29 cellular contexts compared by ENCODE assay signal in the genomic region with DNA sequence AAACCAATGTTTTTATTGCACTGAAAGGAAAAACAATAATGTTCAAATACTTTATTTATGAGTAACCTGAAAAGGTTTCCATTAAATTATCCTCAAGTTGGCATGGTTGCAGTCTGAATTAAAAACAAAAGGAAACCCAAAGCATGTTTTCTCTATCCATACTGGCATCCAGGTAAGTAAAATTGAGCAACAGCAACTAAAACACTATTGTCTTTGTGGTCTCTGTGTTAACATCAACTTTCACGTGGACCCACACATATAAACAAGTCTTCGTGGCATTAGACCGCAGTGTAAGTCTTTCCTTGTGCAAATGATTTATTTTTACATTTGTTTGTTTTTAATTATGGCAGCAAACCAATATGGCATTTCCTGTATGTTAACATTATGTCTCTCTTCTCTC.
"Had no signal": no experiment of that assay in that cellular context is flagged by ENCODE, and none has a peak within 500 bp of the region (broad histone marks: within the 10 kb centered on the region; RNA-seq: fewer than 3 reads in every experiment).

No MANE protein-coding gene starts in this region.

- H3K4me2 ChIP-seq: smooth muscle cell had no signal

- H3K4me3 ChIP-seq: body of pancreas, cardiac muscle cell, coronary artery, dorsolateral prefrontal cortex, heart right ventricle, left ventricle myocardium inferior, lung, ovary, prostate gland, sigmoid colon, smooth muscle cell, uterus had no signal

- H3K27ac ChIP-seq: body of pancreas, cardiac muscle cell, coronary artery, dorsolateral prefrontal cortex, foreskin keratinocyte, heart right ventricle, left ventricle myocardium inferior, ovary, prostate gland, sigmoid colon, uterus had no signal

- DNase-seq: activated B cell treated with CpG ODN at 0.5 μM for 24 hours; activated CD4-positive, alpha-beta T cell treated with anti-CD3 and anti-CD28 coated beads, Interleukin-2, amount 50 U/mL, for 1 hour; activated CD8-positive, alpha-beta memory T cell treated with anti-CD3 and anti-CD28 coated beads, Interleukin-2, amount 10 ng/mL, durations not matched to agents 7 days and 5 days; activated CD8-positive, alpha-beta T cell treated with anti-CD3 and anti-CD28 coated beads for 36 hours; activated naive CD4-positive, alpha-beta T cell; activated T-cell treated with anti-CD3 and anti-CD28 coated beads, Interleukin-2, amount 50 U/mL, for 48 hours; aorta; body of pancreas; dorsolateral prefrontal cortex; effector memory CD4-positive, alpha-beta T cell; foreskin keratinocyte; heart right ventricle; left ventricle myocardium inferior; ovary; sigmoid colon; stimulated activated CD4-positive, alpha-beta T cell treated with anti-CD3 and anti-CD28 coated beads, Interleukin-1b, Interleukin-23, amount 100 ng/mL, for 48 hours; stimulated activated CD4-positive, alpha-beta T cell treated with anti-CD3 and anti-CD28 coated beads, Interleukin-4, amount 100 ng/mL, for 4 hours; stimulated activated CD8-positive, alpha-beta memory T cell treated with anti-CD3 and anti-CD28 coated beads, Interleukin-4, amount 100 ng/mL, for 48 hours; stimulated activated naive CD8-positive, alpha-beta T cell treated with anti-CD3 and anti-CD28 coated beads, Interleukin-15, amount 100 ng/mL, for 72 hours; substantia nigra; T-helper 1 cell; uterus had no signal

- H3K4me1 ChIP-seq: body of pancreas, foreskin keratinocyte, heart right ventricle, left ventricle myocardium inferior, prostate gland, sigmoid colon, uterus had no signal

- H3K36me3 ChIP-seq: cardiac muscle cell, heart right ventricle, left ventricle myocardium inferior, ovary, prostate gland, sigmoid colon, uterus had no signal

- ATAC-seq: activated CD8-positive, alpha-beta memory T cell treated with anti-CD3 and anti-CD28 coated beads, Interleukin-2, amount 10 ng/mL, durations not matched to agents 7 days and 5 days; activated CD8-positive, alpha-beta T cell treated with anti-CD3 and anti-CD28 coated beads for 36 hours; activated naive CD4-positive, alpha-beta T cell treated with anti-CD3 and anti-CD28 coated beads, Interleukin-2, amount 50 U/mL, for 72 hours; body of pancreas; foreskin keratinocyte; heart right ventricle; stimulated activated memory B cell treated with anti-CD40 and anti-IgM and Interleukin-4, amounts not matched to agents 10 μg/mL and 1 μg/mL and 100 μg/mL, for 72 hours; stimulated activated naive CD8-positive, alpha-beta T cell treated with anti-CD3 and anti-CD28 coated beads, Interleukin-15, amount 100 ng/mL, for 72 hours had no signal

- H3K9me3 ChIP-seq: body of pancreas, ovary, prostate gland, sigmoid colon, uterus had no signal

- H3K27me3 ChIP-seq: body of pancreas, cardiac muscle cell, dorsolateral prefrontal cortex, foreskin keratinocyte, heart right ventricle, ovary, sigmoid colon, uterus had no signal
